ENCODE assay signal across 6 cellular contexts in the genomic region with DNA sequence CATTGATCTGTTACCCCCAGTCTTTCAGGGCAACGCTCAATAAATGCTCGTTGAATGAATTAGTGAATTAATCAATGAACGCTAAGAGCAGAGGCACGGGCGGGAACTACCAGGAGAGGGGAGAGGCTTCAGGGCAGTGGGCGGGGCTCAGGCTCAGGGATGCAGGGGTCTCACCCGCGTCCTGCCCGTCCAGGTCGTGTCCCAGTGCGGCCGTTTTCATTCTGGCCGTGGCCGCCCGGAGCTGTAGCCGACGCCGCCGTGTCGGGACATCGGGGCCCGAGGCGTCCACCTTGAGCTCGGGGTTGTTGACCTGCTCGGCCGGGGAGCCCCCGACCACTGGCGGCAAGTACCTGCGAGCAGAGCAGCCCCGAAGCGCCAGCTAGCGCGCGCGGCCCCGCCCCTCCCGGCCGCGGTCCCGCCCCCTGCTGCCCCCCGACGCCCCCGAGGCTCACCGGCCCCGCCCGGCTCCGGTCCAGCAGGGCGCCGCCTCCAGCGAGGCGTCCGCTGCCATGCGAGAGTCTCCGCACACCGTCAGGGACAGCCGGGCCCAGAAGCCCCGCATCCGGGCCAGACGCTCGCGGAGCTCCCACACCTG. TPM values are rescaled to one million over a fixed set of nuclear protein-coding genes. Genes with fewer than 3 reads are reported as not detected.
DNase-seq lines count a peak whose midpoint lies in the region; ATAC-seq and TF ChIP-seq lines count a peak whose summit lies in the region.

No MANE protein-coding gene starts in this region.

- H3K36me3 ChIP-seq in HUES6 (ENCODE audit: control insufficient read depth, insufficient read depth, low read length) = peaks cover 25% of the 10 kb centered on the region; the same call in 1 of the 2 replicates
- no peaks in the 10 kb centered on the region for H3K36me3 ChIP-seq in osteoblast (ENCODE audit: insufficient read depth, low read length)

- H3K4me3 ChIP-seq in HUES6 (ENCODE audit: low read depth, low read length) (peak overlapping the region; percentile 71), cardiac fibroblast (replicated peaks in 1 of 2; ENCODE audit: low read depth in 2 of 2, low read length in 2 of 2) (peak overlapping the region; percentile 21 to 27), osteoblast (ENCODE audit: insufficient read depth, low read length) (peak overlapping the region; percentile 16)

- H3K27me3 ChIP-seq in HUES6 (ENCODE audit: control insufficient read depth, insufficient read depth, low read length) (peaks cover 32% of the 10 kb centered on the region), osteoblast (ENCODE audit: insufficient read depth, low read length) (peaks cover 30% of the 10 kb centered on the region)

- no peaks in the 10 kb centered on the region for H3K79me2 ChIP-seq in osteoblast (ENCODE audit: insufficient read depth, low read length)

- TF ChIP-seq CTCF in cardiac fibroblast (IDR thresholded peaks at IDR 0.05; ENCODE audit: low read depth, low read length) = no peak
- no peak for TF ChIP-seq CTCF in osteoblast (IDR thresholded peaks at IDR 0.05; ENCODE audit: extremely low read depth, low read depth, low read length)

- no peak for ATAC-seq in HG03571 (IDR thresholded peaks at IDR 0.05; ENCODE audit: unreplicated experiment)
- ATAC-seq in GM18505 (IDR thresholded peaks at IDR 0.05; ENCODE audit: unreplicated experiment) = no peak

- DNase-seq in cardiac fibroblast (ENCODE audit: low read depth in 2 of 2) = no peak
- DNase-seq in osteoblast (ENCODE audit: insufficient read length, low spot score, missing footprints) = peak; percentile 85
- no peak for DNase-seq in CD1c-positive myeloid dendritic cell (ENCODE audit: extremely low spot score)

- no peak overlapping the region for H3K4me2 ChIP-seq in osteoblast (ENCODE audit: insufficient read depth, low read length)

- H3K9ac ChIP-seq in HUES6 (ENCODE audit: low read length) = no peak overlapping the region

- H3K27ac ChIP-seq in HUES6 (ENCODE audit: low read depth, low read length) (no peak overlapping the region), osteoblast (ENCODE audit: low read depth, low read length) (no peak overlapping the region)

- peaks cover 35% of the 10 kb centered on the region for H3K4me1 ChIP-seq in HUES6 (ENCODE audit: control insufficient read depth, insufficient read depth, low read length)
- H3K4me1 ChIP-seq in osteoblast (ENCODE audit: insufficient read depth, low read length) = peaks cover 9% of the 10 kb centered on the region

- no peaks in the 10 kb centered on the region for H4K20me1 ChIP-seq in osteoblast (ENCODE audit: insufficient read depth, low read length)

- no peak for TF ChIP-seq POLR2A in GM18505 (IDR thresholded peaks at IDR 0.05; ENCODE audit: borderline replicate concordance, extremely low read depth, insufficient read depth, insufficient read length)

- H3K9me3 ChIP-seq in HUES6 (ENCODE audit: control insufficient read depth, insufficient read depth, low read depth, low read length) = no peaks in the 10 kb centered on the region
- no peaks in the 10 kb centered on the region for H3K9me3 ChIP-seq in osteoblast (ENCODE audit: low read depth, low read length)

- H2AFZ ChIP-seq in osteoblast (ENCODE audit: low read length) = no peak overlapping the region

RNA-seq across cellular contexts. Expression of gene GAL3ST4, which starts 2.8 kb away (rescaled TPM):
- 1.1 and 2.7 TPM in 2 replicates for total RNA-seq in osteoblast

RNA-seq across cellular contexts. Expression of gene GPC2, which starts 6.0 kb away (rescaled TPM):
- 1.4 and 1.8 TPM in 2 replicates for total RNA-seq in osteoblast

RNA-seq across cellular contexts. Expression of gene STAG3, which starts 6.5 kb away (rescaled TPM):
- 0.59 and 1.4 TPM in 2 replicates for total RNA-seq in osteoblast

RNA-seq across cellular contexts. Expression of gene TRAPPC14, which starts 12.7 kb away (rescaled TPM):
- total RNA-seq in osteoblast = 7.1 and 8.0 TPM in 2 replicates

RNA-seq across cellular contexts. Expression of gene LAMTOR4, which starts 22.5 kb away (rescaled TPM):
- total RNA-seq in osteoblast = 63.7 and 70.7 TPM in 2 replicates

Comparison
In these comparisons a context has a peak if more than half of its experiments do, and no peak if none do; other contexts are left out.
1. H3K4me3 ChIP-seq: peak in every context shown above with its lines; median percentile 71 in HUES6; 24 in cardiac fibroblast; 16 in osteoblast.